ENCODE assay signal across 1 cellular context in the genomic region with DNA sequence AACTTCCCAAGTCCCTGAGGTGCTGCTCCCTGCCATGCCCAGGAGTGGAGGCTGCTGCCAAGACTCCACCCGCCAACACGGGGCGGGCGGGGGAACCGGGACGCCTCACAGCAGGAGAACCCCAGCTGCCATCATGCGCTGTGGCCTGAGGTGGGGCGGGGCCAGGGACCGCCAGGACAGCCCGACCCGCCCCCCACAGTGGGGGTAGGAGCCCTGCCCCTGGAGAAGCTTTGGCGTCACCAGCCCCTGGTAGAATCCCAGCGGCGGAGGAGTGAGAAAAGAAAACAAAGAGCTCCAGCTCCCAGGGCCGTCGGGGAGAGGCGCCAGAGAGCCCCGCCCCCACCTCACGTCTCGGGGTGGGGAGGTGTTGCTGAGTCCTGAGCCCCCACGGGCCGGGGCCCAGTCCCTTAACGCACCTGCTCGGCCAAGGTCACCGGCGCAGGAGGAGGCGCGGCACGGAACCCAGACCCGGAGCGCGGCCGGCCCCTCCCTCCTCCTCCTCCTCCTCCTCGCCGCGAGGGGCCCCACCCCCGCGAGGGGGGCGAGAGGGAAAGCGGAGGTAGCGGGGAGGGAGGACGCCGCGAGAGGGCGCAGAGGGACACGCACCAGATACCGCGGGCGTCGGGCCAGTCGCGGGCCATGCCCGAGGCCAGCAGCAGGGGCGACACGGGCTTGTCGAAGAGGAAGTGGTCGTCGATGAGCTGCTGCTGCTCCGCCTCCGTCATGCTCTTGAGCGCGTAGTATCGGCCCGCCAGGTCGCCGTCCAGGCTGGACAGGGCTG.
TF ChIP-seq lines count a peak whose summit lies in the region.

No MANE protein-coding gene starts in this region.

TF ChIP-seq in HEK293, 187 proteins besides CTCF, POLR2A, EP300 and RAD21 (continued from another document):
- TF ChIP-seq INSM2 (tag by site-specific recombination; IDR thresholded peaks at IDR 0.05), result peak; percentile 80
